Comparison of ENCODE assay signal across 15 cellular contexts in genomic region chr16:51243836-51244483, GRCh38.
DNase-seq lines count a peak whose midpoint lies in the region; ATAC-seq and TF ChIP-seq lines count a peak whose summit lies in the region.
"Had no signal": no experiment of that assay in that cellular context is flagged by ENCODE, and none has a peak within 500 bp of the region (broad histone marks: within the 10 kb centered on the region; RNA-seq: fewer than 3 reads in every experiment).

No MANE protein-coding gene starts in this region.

- no peaks in the 10 kb centered on the region for H3K79me2 ChIP-seq in GM23338 (replicated peaks; ENCODE audit: insufficient read depth)

- H3K4me3 Mint-ChIP-seq in GM23338 = no peak overlapping the region
- H3K4me3 Mint-ChIP-seq: activated naive CD8-positive, alpha-beta T cell had no signal

- peaks cover 6% of the 10 kb centered on the region for H3K9me3 Mint-ChIP-seq in GM23338

- H3K4me2 ChIP-seq in GM23338 = no peak overlapping the region

- no peak overlapping the region for H3K27ac Mint-ChIP-seq in GM23338
- H3K27ac Mint-ChIP-seq: activated naive CD8-positive, alpha-beta T cell had no signal

- no peaks in the 10 kb centered on the region for H3K36me3 ChIP-seq in GM23338 (ENCODE audit: insufficient read depth)
- H3K36me3 ChIP-seq: BE2C, thyroid gland had no signal

- H4K20me1 ChIP-seq in GM23338 (replicated peaks; ENCODE audit: insufficient read depth) = no peaks in the 10 kb centered on the region

- H3F3A ChIP-seq in GM23338 (replicated peaks; ENCODE audit: low read depth) = no peaks in the 10 kb centered on the region

- H3K9me2 ChIP-seq in GM23338 (ENCODE audit: insufficient read depth) = peaks cover 13% of the 10 kb centered on the region; the same call in 1 of the 2 replicates

- DNase-seq in GM23338 (ENCODE audit: low spot score) (no peak), RPMI7951 (ENCODE audit: low read depth) (peak; percentile 58), fibroblast of the aortic adventitia (ENCODE audit: low read depth) (peak; percentile 78), omental fat pad (ENCODE audit: low spot score) (no peak), iPS-NIHi11 (ENCODE audit: low spot score) (no peak)
- DNase-seq in stimulated activated CD4-positive, alpha-beta T cell treated with anti-CD3 and anti-CD28 coated beads, Interleukin-15, amount 100 ng/mL, for 24 hours = no peak
- DNase-seq: BE2C, DND-41, NCI-H1092, PC-3, T-helper 1 cell, thyroid gland had no signal

- H3K4me1 ChIP-seq in GM23338 (ENCODE audit: insufficient read depth) = 0 out of 2 replicates have a peak, but pooled peaks cover 4% of the 10 kb centered on the region
- H3K4me1 ChIP-seq: BE2C, thyroid gland had no signal

- TF ChIP-seq CTCF in GM23338 (conservative IDR thresholded peaks at IDR 0.05; ENCODE audit: low read depth in 2 of 2) (no peak), fibroblast of the aortic adventitia (IDR thresholded peaks at IDR 0.05; ENCODE audit: insufficient read depth, low read length) (no peak), omental fat pad (IDR thresholded peaks at IDR 0.05) (no peak)

- H3K4me3 ChIP-seq in GM23338 (no peak overlapping the region), fibroblast of the aortic adventitia (ENCODE audit: low read depth, low read length) (no peak overlapping the region)
- H3K4me3 ChIP-seq: thyroid gland had no signal

- peak overlapping the region; percentile 87 for H2AFZ ChIP-seq in GM23338

- ATAC-seq in GM23338 (no peak), omental fat pad (ENCODE audit: low FRiP score) (peak; percentile 65), HG03442 (IDR thresholded peaks at IDR 0.05; ENCODE audit: unreplicated experiment) (no peak), HG02840 (IDR thresholded peaks at IDR 0.05; ENCODE audit: low FRiP score, unreplicated experiment) (no peak)
- ATAC-seq: PC-3 had no signal

- no peak overlapping the region for H3K27ac ChIP-seq in GM23338 (ENCODE audit: low read depth)
- H3K27ac ChIP-seq: thyroid gland had no signal

- H3K27me3 Mint-ChIP-seq in GM23338 (ENCODE audit: insufficient read depth, low read depth, poor library complexity) = peaks cover 2% of the 10 kb centered on the region

- H3K4me1 Mint-ChIP-seq in GM23338 = peaks cover 13% of the 10 kb centered on the region

- H3K36me3 Mint-ChIP-seq in GM23338 (ENCODE audit: low read depth) = peaks cover 6% of the 10 kb centered on the region; the same call in 2 of the 3 replicates
- H3K36me3 Mint-ChIP-seq: activated naive CD8-positive, alpha-beta T cell had no signal

- no peaks in the 10 kb centered on the region for H3K27me3 ChIP-seq in GM23338 (ENCODE audit: insufficient read depth)
- H3K27me3 ChIP-seq: BE2C, thyroid gland had no signal

TF ChIP-seq in GM23338, 12 proteins besides CTCF, POLR2A, EP300 and RAD21:
- TF ChIP-seq ZNF114 (CRISPR knock-in tag; IDR thresholded peaks at IDR 0.05) (no peak), JUNB (IDR thresholded peaks at IDR 0.05; ENCODE audit: unreplicated experiment) (no peak), STAT1 (IDR thresholded peaks at IDR 0.05; ENCODE audit: unreplicated experiment) (no peak), POLR2AphosphoS5 (IDR thresholded peaks at IDR 0.05; ENCODE audit: low read depth) (no peak), EZH2 (IDR thresholded peaks at IDR 0.05; ENCODE audit: low read depth, unreplicated experiment) (no peak)
- TF ChIP-seq, protein P1, sequence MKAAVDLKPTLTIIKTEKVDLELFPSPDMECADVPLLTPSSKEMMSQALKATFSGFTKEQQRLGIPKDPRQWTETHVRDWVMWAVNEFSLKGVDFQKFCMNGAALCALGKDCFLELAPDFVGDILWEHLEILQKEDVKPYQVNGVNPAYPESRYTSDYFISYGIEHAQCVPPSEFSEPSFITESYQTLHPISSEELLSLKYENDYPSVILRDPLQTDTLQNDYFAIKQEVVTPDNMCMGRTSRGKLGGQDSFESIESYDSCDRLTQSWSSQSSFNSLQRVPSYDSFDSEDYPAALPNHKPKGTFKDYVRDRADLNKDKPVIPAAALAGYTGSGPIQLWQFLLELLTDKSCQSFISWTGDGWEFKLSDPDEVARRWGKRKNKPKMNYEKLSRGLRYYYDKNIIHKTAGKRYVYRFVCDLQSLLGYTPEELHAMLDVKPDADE (IDR thresholded peaks at IDR 0.05) = no peak

Comparison
In these comparisons a context has a peak if more than half of its experiments do, and no peak if none do; other contexts are left out.
1. DNase-seq: peak in RPMI7951 (single experiment) and fibroblast of the aortic adventitia (single experiment); none in GM23338 (single experiment), omental fat pad (single experiment), stimulated activated CD4-positive, alpha-beta T cell treated with anti-CD3 and anti-CD28 coated beads, Interleukin-15, amount 100 ng/mL, for 24 hours (single experiment) and iPS-NIHi11 (single experiment).